ENCODE assay signal across 8 cellular contexts in the genomic region with DNA sequence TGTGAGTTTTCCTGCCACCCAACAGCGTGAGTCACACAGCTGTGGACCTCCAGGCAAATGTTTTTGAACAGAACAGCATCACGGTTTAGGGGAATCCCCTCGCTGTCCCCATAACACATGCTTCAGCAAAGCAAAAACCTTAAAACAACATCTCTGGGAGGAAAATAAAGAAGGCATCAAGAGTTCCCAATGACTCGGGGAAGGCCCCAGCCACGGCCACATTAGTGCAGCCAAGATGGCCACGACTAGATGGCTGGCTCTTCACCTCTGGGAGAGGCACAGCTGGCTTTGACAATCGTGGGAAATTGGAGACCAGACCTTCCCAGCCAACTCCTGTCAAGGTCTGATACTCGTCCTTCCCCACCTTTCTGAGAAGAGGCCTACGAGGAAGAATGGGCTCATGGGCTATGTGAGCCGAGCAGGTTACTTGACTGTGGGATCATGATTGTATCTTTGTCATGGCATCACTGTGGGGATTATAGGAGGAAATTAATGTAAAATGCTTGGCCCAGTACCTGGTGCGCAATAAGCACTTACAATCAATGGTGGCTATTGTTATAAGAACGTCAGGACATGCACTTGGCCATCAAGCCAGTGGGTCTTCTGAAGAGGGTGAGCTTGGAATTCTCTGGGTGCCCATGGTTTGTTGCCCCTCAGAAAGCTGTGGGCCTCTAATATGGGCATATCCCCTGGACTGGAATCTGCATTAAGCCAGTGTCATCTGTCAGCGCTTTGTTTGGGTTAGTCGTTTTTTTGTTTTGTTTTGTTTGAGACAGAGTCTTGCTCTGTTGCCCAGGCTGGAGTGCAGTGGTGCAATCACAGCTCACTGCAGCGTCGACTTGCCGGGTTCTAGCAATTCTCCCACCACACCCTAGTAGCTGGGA. TPM values are rescaled to one million over a fixed set of nuclear protein-coding genes. Genes with fewer than 3 reads are reported as not detected.
A peak's percentile ranks its signal among the peaks of the same experiment; 100 is the strongest.
DNase-seq lines count a peak whose midpoint lies in the region; ATAC-seq and TF ChIP-seq lines count a peak whose summit lies in the region.

No MANE protein-coding gene starts in this region.

- H3K4me3 ChIP-seq in right atrium auricular region (no peak overlapping the region), fibroblast of villous mesenchyme (ENCODE audit: low read depth, low read length) (no peak overlapping the region)

- H3K4me1 ChIP-seq in right atrium auricular region = peaks cover 0 to 23% of the 10 kb centered on the region in 2 donors

- peak; percentile 77 for ATAC-seq in Right ventricle myocardium inferior

- H3K27ac ChIP-seq in right atrium auricular region = peak overlapping the region in 1 of 2 donors; percentile 50

- no peaks in the 10 kb centered on the region for H3K27me3 ChIP-seq in right atrium auricular region

- intact Hi-C loops in Right ventricle myocardium inferior (cut with DNase I) (no loop called here), posterior vena cava (cut with DNase I) (loop anchor here in 1 of 2 donors (5.0 kb wide), 1 partner anchor 1233 kb away; no protein-coding TSS in a partner anchor)

- no peak for TF ChIP-seq CTCF in right atrium auricular region (IDR thresholded peaks at IDR 0.05)
- TF ChIP-seq CTCF in fibroblast of villous mesenchyme (IDR thresholded peaks at IDR 0.05; ENCODE audit: insufficient read depth, low read depth, low read length) = no peak

- no peak for DNase-seq in Right ventricle myocardium inferior (ENCODE audit: missing footprints)
- DNase-seq in right atrium auricular region (ENCODE audit: low spot score) = no peak
- DNase-seq in LHCN-M2 (ENCODE audit: low read depth) = peak; percentile 85
- DNase-seq in activated T-cell treated with anti-CD3 and anti-CD28 coated beads for 48 hours (ENCODE audit: low read depth) = peak; percentile 59
- DNase-seq in fibroblast of villous mesenchyme (ENCODE audit: low read depth) = peak; percentile 93
- DNase-seq in stimulated activated CD4-positive, alpha-beta T cell treated with anti-CD3 and anti-CD28 coated beads, Interleukin-15, amount 100 ng/mL, for 48 hours (ENCODE audit: low read depth in 2 of 2) = peak; percentile 66
- no peak for DNase-seq in COR-L47 (lab: John Stamatoyannopoulos, UW)
- no peak for DNase-seq in posterior vena cava (ENCODE audit: low spot score)

- no peaks in the 10 kb centered on the region for H3K9me3 ChIP-seq in right atrium auricular region

- no peaks in the 10 kb centered on the region for H3K36me3 ChIP-seq in right atrium auricular region

RNA-seq across cellular contexts. Expression of a gene that starts 43.6 kb away (rescaled TPM):
- 7.9 TPM for total RNA-seq in Right ventricle myocardium inferior
- 1 to 10 TPM; 4.9 to 8.0 TPM for total RNA-seq in right atrium auricular region
- not detected in 2 replicates for total RNA-seq in LHCN-M2 (2014; rRNA removed)
- polyA plus RNA-seq in LHCN-M2 (2012) = not detected
- not detected in 2 replicates for total RNA-seq in fibroblast of villous mesenchyme
- total RNA-seq in posterior vena cava = 10 to 100 TPM; 23.2 to 35.5 TPM

Comparison
In these comparisons a context has a peak if more than half of its experiments do, and no peak if none do; other contexts are left out.
1. DNase-seq: peak in LHCN-M2 (single experiment), activated T-cell treated with anti-CD3 and anti-CD28 coated beads for 48 hours (single experiment), fibroblast of villous mesenchyme (single experiment) and stimulated activated CD4-positive, alpha-beta T cell treated with anti-CD3 and anti-CD28 coated beads, Interleukin-15, amount 100 ng/mL, for 48 hours (2 of 2); none in Right ventricle myocardium inferior (single experiment), right atrium auricular region (single experiment), COR-L47 (single experiment) and posterior vena cava (single experiment).